ENCODE assay signal across 8 cellular contexts in the genomic region with DNA sequence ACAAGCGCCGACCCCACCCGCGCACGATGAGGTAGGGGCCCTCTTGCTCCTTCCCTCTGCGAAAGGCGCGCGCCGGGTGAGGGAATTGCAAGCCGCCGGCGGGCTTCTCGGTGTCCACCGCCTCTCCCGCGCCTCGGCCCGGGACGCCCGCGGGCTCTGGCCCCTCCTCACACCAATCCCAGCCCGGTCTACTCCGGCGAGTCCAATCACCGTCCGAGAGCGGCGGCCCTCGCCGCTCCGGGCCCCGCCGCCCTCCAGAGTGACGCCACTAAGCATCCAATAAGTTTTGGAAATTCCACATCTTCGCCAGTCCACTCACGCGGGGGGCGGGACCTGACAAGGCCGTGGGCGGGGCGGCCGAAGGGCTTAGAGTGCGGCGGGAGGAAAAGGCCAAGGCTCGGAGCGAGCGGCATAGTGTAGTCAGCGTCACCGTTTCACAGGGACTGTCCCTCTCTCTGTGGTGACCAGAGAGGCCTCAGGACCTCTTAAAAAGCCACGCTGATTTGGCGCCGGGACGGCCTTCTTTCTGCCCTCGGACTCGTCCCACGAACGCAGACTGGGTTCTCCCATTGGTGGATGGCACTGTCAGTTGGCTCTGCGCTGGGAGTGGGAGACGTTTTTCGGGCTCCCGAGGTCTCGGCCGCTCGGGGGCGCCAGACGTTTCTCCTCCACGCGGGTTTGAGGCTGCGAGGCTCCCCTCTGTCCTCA. TPM values are rescaled to one million over a fixed set of nuclear protein-coding genes. Genes with fewer than 3 reads are reported as not detected.
DNase-seq lines count a peak whose midpoint lies in the region; ATAC-seq and TF ChIP-seq lines count a peak whose summit lies in the region.

Gene TRIM45 (minus strand): TSS at position 161 of the 708 bp plus-strand sequence. CDS start 548 bp downstream, outside the sequence.

- no peaks in the 10 kb centered on the region for H3K4me1 ChIP-seq in DND-41 (ENCODE audit: insufficient read depth, low read length)

- H3K4me3 ChIP-seq in DND-41 (ENCODE audit: low read depth in 1 of 2, low read length in 2 of 2) = no peak within 1 kb of the TSS
- H3K4me3 ChIP-seq in fibroblast of mammary gland (ENCODE audit: control insufficient read depth, low read depth, low read length) = peak within 1 kb of the TSS; percentile 87

- no peaks in the 10 kb centered on the region for H3K79me2 ChIP-seq in DND-41 (ENCODE audit: insufficient read depth, low read length)

- H3K9me3 ChIP-seq in DND-41 (ENCODE audit: insufficient read depth, low read length, severe bottlenecking) = no peaks in the 10 kb centered on the region

- POLR2A ChIA-PET in naive thymus-derived CD8-positive, alpha-beta T cell (lab: Charles Lee) = interaction anchor here (0.7 to 0.8 kb wide), 2 partner anchors 245 to 552 kb away, joined by 3 to 4 read pairs; partner anchors contain the start of gene MAN1A2

- H2AFZ ChIP-seq in DND-41 (ENCODE audit: low read depth, low read length) = no peak within 1 kb of the TSS

- H3K27ac Mint-ChIP-seq in activated T-helper 17 cell treated with anti-CD3 and anti-CD28 coated beads, Interleukin-2, amount 50 U/mL, for 72 hours = peak within 1 kb of the TSS; percentile 15
- H3K27ac Mint-ChIP-seq in naive thymus-derived CD8-positive, alpha-beta T cell = peak within 1 kb of the TSS in 8 of 10 donors; percentile 8 to 62 (median 46)
- H3K27ac Mint-ChIP-seq in stimulated activated naive B cell treated with anti-CD40 and anti-IgM and Interleukin-4, amounts not matched to agents 10 μg/mL and 1 μg/mL and 100 μg/mL, for 72 hours = peak within 1 kb of the TSS; percentile 88

- H3K9me3 Mint-ChIP-seq in activated T-helper 17 cell treated with anti-CD3 and anti-CD28 coated beads, Interleukin-2, amount 50 U/mL, for 72 hours = no peaks in the 10 kb centered on the region
- H3K9me3 Mint-ChIP-seq in naive thymus-derived CD8-positive, alpha-beta T cell = no peaks in the 10 kb centered on the region
- H3K9me3 Mint-ChIP-seq in stimulated activated naive B cell treated with anti-CD40 and anti-IgM and Interleukin-4, amounts not matched to agents 10 μg/mL and 1 μg/mL and 100 μg/mL, for 72 hours = no peaks in the 10 kb centered on the region

- peaks cover 2% of the 10 kb centered on the region for H3K27me3 Mint-ChIP-seq in activated T-helper 17 cell treated with anti-CD3 and anti-CD28 coated beads, Interleukin-2, amount 50 U/mL, for 72 hours
- H3K27me3 Mint-ChIP-seq in naive thymus-derived CD8-positive, alpha-beta T cell = peaks cover 5 to 19% (median 14%) of the 10 kb centered on the region in 5 donors
- peaks cover 3% of the 10 kb centered on the region in 2 donors for H3K27me3 Mint-ChIP-seq in stimulated activated naive B cell treated with anti-CD40 and anti-IgM and Interleukin-4, amounts not matched to agents 10 μg/mL and 1 μg/mL and 100 μg/mL, for 72 hours

- peak within 1 kb of the TSS; percentile 76 for H3K4me3 Mint-ChIP-seq in activated T-helper 17 cell treated with anti-CD3 and anti-CD28 coated beads, Interleukin-2, amount 50 U/mL, for 72 hours
- H3K4me3 Mint-ChIP-seq in naive thymus-derived CD8-positive, alpha-beta T cell = peak within 1 kb of the TSS; percentile 77 to 90 (median 86)
- H3K4me3 Mint-ChIP-seq in stimulated activated naive B cell treated with anti-CD40 and anti-IgM and Interleukin-4, amounts not matched to agents 10 μg/mL and 1 μg/mL and 100 μg/mL, for 72 hours = peak within 1 kb of the TSS; percentile 89 to 91

- H3K9ac ChIP-seq in DND-41 (ENCODE audit: low read depth, low read length) = no peak within 1 kb of the TSS

- H3K36me3 ChIP-seq in DND-41 (ENCODE audit: insufficient read depth, low read length) = no peaks in the 10 kb centered on the region

- peaks cover 3% of the 10 kb centered on the region; the same call in 1 of the 2 replicates for H4K20me1 ChIP-seq in DND-41 (ENCODE audit: insufficient read depth, low read length)

- no peaks in the 10 kb centered on the region for H3K36me3 Mint-ChIP-seq in activated T-helper 17 cell treated with anti-CD3 and anti-CD28 coated beads, Interleukin-2, amount 50 U/mL, for 72 hours (ENCODE audit: low read depth)
- H3K36me3 Mint-ChIP-seq in naive thymus-derived CD8-positive, alpha-beta T cell = no peaks in the 10 kb centered on the region
- H3K36me3 Mint-ChIP-seq in stimulated activated naive B cell treated with anti-CD40 and anti-IgM and Interleukin-4, amounts not matched to agents 10 μg/mL and 1 μg/mL and 100 μg/mL, for 72 hours = peaks cover under 1 to 4% of the 10 kb centered on the region in 2 donors

- H3K4me2 ChIP-seq in DND-41 (ENCODE audit: insufficient read depth, low read length) = peak within 1 kb of the TSS; percentile 14; the same call in 1 of the 2 replicates

- peaks cover 38% of the 10 kb centered on the region for H3K27me3 ChIP-seq in DND-41 (ENCODE audit: insufficient read depth, low read length, poor library complexity)

- no peaks in the 10 kb centered on the region for H3K4me1 Mint-ChIP-seq in activated T-helper 17 cell treated with anti-CD3 and anti-CD28 coated beads, Interleukin-2, amount 50 U/mL, for 72 hours
- peaks cover 3 to 8% (median 7%) of the 10 kb centered on the region in 4 donors for H3K4me1 Mint-ChIP-seq in naive thymus-derived CD8-positive, alpha-beta T cell
- peaks cover 5 to 6% of the 10 kb centered on the region in 2 donors for H3K4me1 Mint-ChIP-seq in stimulated activated naive B cell treated with anti-CD40 and anti-IgM and Interleukin-4, amounts not matched to agents 10 μg/mL and 1 μg/mL and 100 μg/mL, for 72 hours

- H3K27ac ChIP-seq in DND-41 (ENCODE audit: low read length) = no peak within 1 kb of the TSS

- ATAC-seq in DND-41 (ENCODE audit: insufficient read depth, low read depth) (peak; percentile 59), GM21737 (IDR thresholded peaks at IDR 0.05; ENCODE audit: unreplicated experiment) (peak; percentile 93)
- peak; percentile 87 for ATAC-seq in activated T-helper 17 cell treated with anti-CD3 and anti-CD28 coated beads, Interleukin-2, amount 50 U/mL, for 72 hours (replicated peaks)
- peak; percentile 89 to 90 for ATAC-seq in naive thymus-derived CD8-positive, alpha-beta T cell
- peak; percentile 89 to 93 for ATAC-seq in stimulated activated naive B cell treated with anti-CD40 and anti-IgM and Interleukin-4, amounts not matched to agents 10 μg/mL and 1 μg/mL and 100 μg/mL, for 72 hours (replicated peaks)

- DNase-seq in DND-41 (peak; percentile 20), KG1 (lab: John Stamatoyannopoulos, UW) (peak; percentile 77), RKO (ENCODE audit: low spot score) (peak; percentile 95), fibroblast of mammary gland (ENCODE audit: low read depth) (peak; percentile 94)
- peak; percentile 61 to 85 (median 73) for DNase-seq in naive thymus-derived CD8-positive, alpha-beta T cell
- peak; percentile 87 for DNase-seq in stimulated activated naive B cell treated with anti-CD40 and anti-IgM and Interleukin-4, amounts not matched to agents 10 μg/mL and 1 μg/mL and 100 μg/mL, for 72 hours

- TF ChIP-seq CTCF in DND-41 (IDR thresholded peaks at IDR 0.05; ENCODE audit: borderline replicate concordance, extremely low read depth, low read length, poor library complexity, severe bottlenecking) (no peak), fibroblast of mammary gland (conservative IDR thresholded peaks at IDR 0.05; ENCODE audit: control insufficient read depth, insufficient read depth, low read depth, low read length) (peak; percentile 64)

RNA-seq across cellular contexts. Expression of gene TRIM45, which starts in this region (rescaled TPM):
- 1 to 10 TPM in 1 of 2 donors, under 1 TPM in 1; 0.78 to 2.0 TPM for total RNA-seq in activated T-helper 17 cell treated with anti-CD3 and anti-CD28 coated beads, Interleukin-2, amount 50 U/mL, for 72 hours
- under 1 TPM in 1 of 2 experiments, not detected in 1; 0.14 TPM for total RNA-seq in naive thymus-derived CD8-positive, alpha-beta T cell
- polyA plus RNA-seq in naive thymus-derived CD8-positive, alpha-beta T cell = under 1 TPM in 1 of 3 donors, not detected in 2; 0.19 TPM

Comparison
In these comparisons a context has a peak if more than half of its experiments do, and no peak if none do; other contexts are left out.
1. Peak in DNase-seq and ATAC-seq in naive thymus-derived CD8-positive, alpha-beta T cell; RNA of the gene not detected or under 1 TPM.
2. DNase-seq: peak in every context shown above with its lines; median percentile 95 in RKO; 94 in fibroblast of mammary gland; 87 in stimulated activated naive B cell treated with anti-CD40 and anti-IgM and Interleukin-4, amounts not matched to agents 10 μg/mL and 1 μg/mL and 100 μg/mL, for 72 hours; 77 in KG1; 73 in naive thymus-derived CD8-positive, alpha-beta T cell; 20 in DND-41.
3. H3K27ac Mint-ChIP-seq: peak in every context shown above with its lines; median percentile 88 in stimulated activated naive B cell treated with anti-CD40 and anti-IgM and Interleukin-4, amounts not matched to agents 10 μg/mL and 1 μg/mL and 100 μg/mL, for 72 hours; 46 in naive thymus-derived CD8-positive, alpha-beta T cell; 15 in activated T-helper 17 cell treated with anti-CD3 and anti-CD28 coated beads, Interleukin-2, amount 50 U/mL, for 72 hours.